In genomic region chr10:15433850-15434537, GRCh38 we compare ENCODE assay signal across 8 cellular contexts.
A peak's percentile ranks its signal among the peaks of the same experiment; 100 is the strongest.
DNase-seq lines count a peak whose midpoint lies in the region; ATAC-seq and TF ChIP-seq lines count a peak whose summit lies in the region.

No MANE protein-coding gene starts in this region.

- peak; percentile 81 for TF ChIP-seq RAD21 in neural cell (conservative IDR thresholded peaks at IDR 0.05)

- H3K36me3 Mint-ChIP-seq in activated T-cell treated with anti-CD3 and anti-CD28 coated beads, Interleukin-2, amount 50 U/mL, for 24 hours (ENCODE audit: low read depth): no peaks in the 10 kb centered on the region

- peak overlapping the region; percentile 59 for H3K4me3 Mint-ChIP-seq in activated T-cell treated with anti-CD3 and anti-CD28 coated beads, Interleukin-2, amount 50 U/mL, for 24 hours

- no peaks in the 10 kb centered on the region for H3F3A ChIP-seq in neural cell (ENCODE audit: insufficient read depth, low read length, poor library complexity, severe bottlenecking)

- peak; percentile 39 for DNase-seq in NCI-H2227 treated with DMSO at 0.1 percent for 48 hours (lab: John Stamatoyannopoulos, UW)
- DNase-seq in activated T-cell treated with anti-CD3 and anti-CD28 coated beads, Interleukin-2, amount 50 U/mL, for 24 hours: no peak
- DNase-seq in foreskin fibroblast: peak; percentile 22 to 74

- H3K79me2 ChIP-seq in neural cell (replicated peaks; ENCODE audit: insufficient read depth, low read length): no peaks in the 10 kb centered on the region

- peak; percentile 46 for TF ChIP-seq CTCF in foreskin fibroblast (IDR thresholded peaks at IDR 0.05; ENCODE audit: low read depth, low read length)
- peak; percentile 85 for TF ChIP-seq CTCF in neural cell (IDR thresholded peaks at IDR 0.05; ENCODE audit: poor library complexity, severe bottlenecking)

- H3K9me3 ChIP-seq in neural cell (ENCODE audit: low read length): no peaks in the 10 kb centered on the region

- ATAC-seq in HG02884 (IDR thresholded peaks at IDR 0.05; ENCODE audit: unreplicated experiment) (peak; percentile 74), GM19397 (IDR thresholded peaks at IDR 0.05; ENCODE audit: unreplicated experiment) (no peak), GM18520 (IDR thresholded peaks at IDR 0.05; ENCODE audit: unreplicated experiment) (no peak)

- H4K20me1 ChIP-seq in neural cell (ENCODE audit: insufficient read depth): no peaks in the 10 kb centered on the region

- H3K27me3 ChIP-seq in neural cell (ENCODE audit: insufficient read depth, low read depth, low read length): no peaks in the 10 kb centered on the region

- peaks cover 29% of the 10 kb centered on the region for H3K27me3 Mint-ChIP-seq in activated T-cell treated with anti-CD3 and anti-CD28 coated beads, Interleukin-2, amount 50 U/mL, for 24 hours

- no peak overlapping the region for H3K27ac ChIP-seq in neural cell (ENCODE audit: low read length)

- H3K4me1 Mint-ChIP-seq in activated T-cell treated with anti-CD3 and anti-CD28 coated beads, Interleukin-2, amount 50 U/mL, for 24 hours (ENCODE audit: low read depth): peaks cover 3% of the 10 kb centered on the region

- TF ChIP-seq EP300 in neural cell (conservative IDR thresholded peaks at IDR 0.05; ENCODE audit: poor library complexity, severe bottlenecking): no peak

- no peaks in the 10 kb centered on the region for H3K9me3 Mint-ChIP-seq in activated T-cell treated with anti-CD3 and anti-CD28 coated beads, Interleukin-2, amount 50 U/mL, for 24 hours

- no peaks in the 10 kb centered on the region for H3K36me3 ChIP-seq in neural cell (ENCODE audit: insufficient read depth, low read length)

- H3K4me3 ChIP-seq in GM08714 (ENCODE audit: low read length) (peak overlapping the region; percentile 59), foreskin fibroblast (ENCODE audit: low read depth in 1 of 2, low read length in 2 of 2) (peak overlapping the region; percentile 44 to 57), neural cell (ENCODE audit: low read length) (no peak overlapping the region)

- no peak overlapping the region for H3K4me2 ChIP-seq in neural cell (ENCODE audit: low read length)

- no peaks in the 10 kb centered on the region for H3K9me2 ChIP-seq in neural cell (ENCODE audit: insufficient read depth, low read length)

- no peak overlapping the region for H3K27ac Mint-ChIP-seq in activated T-cell treated with anti-CD3 and anti-CD28 coated beads, Interleukin-2, amount 50 U/mL, for 24 hours

- H2AFZ ChIP-seq in neural cell (ENCODE audit: low read depth, low read length): no peak overlapping the region

- H3K9ac ChIP-seq in neural cell (ENCODE audit: low read length): no peak overlapping the region

TF ChIP-seq in neural cell, 6 proteins besides CTCF, POLR2A, EP300 and RAD21:
- TF ChIP-seq SMC3 (conservative IDR thresholded peaks at IDR 0.05; ENCODE audit: poor library complexity): peak; percentile 91
- no peak for TF ChIP-seq EZH2 (IDR thresholded peaks at IDR 0.05; ENCODE audit: borderline replicate concordance, insufficient read depth, low read length, poor library complexity, severe bottlenecking)
